1 cellular context compared by ENCODE assay signal in the genomic region with DNA sequence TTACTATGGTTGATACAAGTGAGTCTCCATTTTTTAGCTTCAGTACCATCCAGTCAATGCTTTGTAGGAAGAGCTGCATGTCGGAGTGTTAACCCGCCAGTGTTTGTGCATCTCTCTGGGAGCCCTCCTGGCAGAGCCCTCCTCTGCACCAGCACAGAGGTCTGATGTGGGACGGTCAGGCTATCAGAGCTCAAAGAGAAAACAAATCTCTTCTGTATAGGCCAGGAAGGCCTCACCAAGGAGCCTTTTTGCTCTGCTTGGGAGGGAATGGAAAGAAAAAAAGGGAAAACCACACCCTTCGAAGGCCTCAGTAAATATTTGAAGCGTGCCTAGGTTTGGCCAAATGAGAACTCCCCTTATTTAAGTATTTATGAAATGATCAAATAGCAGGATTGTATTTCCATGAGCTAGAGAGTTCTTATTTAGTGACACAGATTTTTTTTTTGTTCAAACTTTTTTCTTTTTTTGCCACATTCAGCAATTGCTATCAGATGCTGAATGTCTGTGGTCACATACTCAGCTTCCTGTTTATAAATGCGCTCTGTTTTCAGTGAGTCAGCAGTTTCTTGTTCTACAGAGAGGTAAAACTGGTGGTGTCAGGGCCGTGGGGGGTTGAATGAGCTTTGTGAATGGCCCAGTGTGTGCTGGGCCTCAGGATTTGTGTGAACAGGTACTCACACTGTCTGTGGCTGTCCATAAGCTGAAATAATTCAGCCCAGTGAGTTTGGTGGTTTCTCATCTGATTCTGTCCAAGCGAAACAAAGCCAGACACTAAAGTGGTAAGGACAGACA.
TF ChIP-seq lines count a peak whose summit lies in the region.

No MANE protein-coding gene starts in this region.

TF ChIP-seq in K562, 482 proteins besides CTCF, POLR2A, EP300 and RAD21 (continued from another document and continues in another):
- TF ChIP-seq, protein P1, sequence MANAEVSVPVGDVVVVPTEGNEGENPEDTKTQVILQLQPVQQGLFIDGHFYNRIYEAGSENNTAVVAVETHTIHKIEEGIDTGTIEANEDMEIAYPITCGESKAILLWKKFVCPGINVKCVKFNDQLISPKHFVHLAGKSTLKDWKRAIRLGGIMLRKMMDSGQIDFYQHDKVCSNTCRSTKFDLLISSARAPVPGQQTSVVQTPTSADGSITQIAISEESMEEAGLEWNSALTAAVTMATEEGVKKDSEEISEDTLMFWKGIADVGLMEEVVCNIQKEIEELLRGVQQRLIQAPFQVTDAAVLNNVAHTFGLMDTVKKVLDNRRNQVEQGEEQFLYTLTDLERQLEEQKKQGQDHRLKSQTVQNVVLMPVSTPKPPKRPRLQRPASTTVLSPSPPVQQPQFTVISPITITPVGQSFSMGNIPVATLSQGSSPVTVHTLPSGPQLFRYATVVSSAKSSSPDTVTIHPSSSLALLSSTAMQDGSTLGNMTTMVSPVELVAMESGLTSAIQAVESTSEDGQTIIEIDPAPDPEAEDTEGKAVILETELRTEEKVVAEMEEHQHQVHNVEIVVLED (CRISPR knock-in tag; IDR thresholded peaks at IDR 0.05), result no peak
- TF ChIP-seq ZNF239 (CRISPR knock-in tag; IDR thresholded peaks at IDR 0.05) (no peak; the same call in 1 of the 2 replicates), MTA2 (IDR thresholded peaks at IDR 0.05; ENCODE audit: low read depth) (peak; percentile 39), SNIP1 (IDR thresholded peaks at IDR 0.05; ENCODE audit: low read depth) (no peak), RCOR1 (IDR thresholded peaks at IDR 0.05; ENCODE audit: borderline replicate concordance in 1 of 2, low read depth in 2 of 2, low read length in 2 of 2) (peak in 1 of 2 experiments; percentile 90; a peak in 3 of 4 replicates), CHCHD3 (CRISPR knock-in tag; IDR thresholded peaks at IDR 0.05) (no peak), ZNF23 (CRISPR knock-in tag; IDR thresholded peaks at IDR 0.05) (no peak), PRPF4 (IDR thresholded peaks at IDR 0.05; ENCODE audit: insufficient read depth, low read depth, low read length, poor library complexity, severe bottlenecking) (no peak), SP2 (IDR thresholded peaks at IDR 0.05; ENCODE audit: extremely low read depth, low read depth, low read length, poor library complexity, severe bottlenecking) (no peak), SAFB (IDR thresholded peaks at IDR 0.05; ENCODE audit: borderline replicate concordance, low read depth, low read length) (no peak), DACH1 (IDR thresholded peaks at IDR 0.05; ENCODE audit: partially characterized antibody) (peak; percentile 13), ZNF354B (CRISPR knock-in tag; IDR thresholded peaks at IDR 0.05) (no peak), NRF1 (conservative IDR thresholded peaks at IDR 0.05 in 1 of 2, IDR thresholded peaks at IDR 0.05 in 1 of 2) (peak in 1 of 2 experiments; percentile 16; a peak in 1 of 4 replicates), NFE2 (IDR thresholded peaks at IDR 0.05; ENCODE audit: low read depth) (peak; percentile 99), SMARCB1 (IDR thresholded peaks at IDR 0.05; ENCODE audit: insufficient read length, low read depth) (no peak), KDM2B (CRISPR knock-in tag; IDR thresholded peaks at IDR 0.05) (no peak), ZFP36 (IDR thresholded peaks at IDR 0.05; ENCODE audit: low read depth, low read length, partially characterized antibody) (no peak), CSDE1 (IDR thresholded peaks at IDR 0.05) (no peak), ZNF124 (CRISPR knock-in tag; IDR thresholded peaks at IDR 0.05) (no peak), ZNF140 (CRISPR knock-in tag; IDR thresholded peaks at IDR 0.05) (no peak), CBX5 (IDR thresholded peaks at IDR 0.05; ENCODE audit: borderline replicate concordance, low read depth) (no peak), FOS (IDR thresholded peaks at IDR 0.05; ENCODE audit: extremely low read depth, insufficient read length) (no peak), FUS (optimal IDR thresholded peaks at IDR 0.05; ENCODE audit: low read depth, low read length) (no peak), ZNF263 (CRISPR knock-in tag; IDR thresholded peaks at IDR 0.05; ENCODE audit: borderline replicate concordance) (no peak), HNRNPLL (IDR thresholded peaks at IDR 0.05; ENCODE audit: low read depth, low read length, poor library complexity, severe bottlenecking) (no peak), POU5F1 (IDR thresholded peaks at IDR 0.05; ENCODE audit: borderline replicate concordance, low read depth, low read length, partially characterized antibody) (no peak), NELFE (IDR thresholded peaks at IDR 0.05; ENCODE audit: insufficient read depth, insufficient read length) (no peak), ZNF212 (CRISPR knock-in tag; IDR thresholded peaks at IDR 0.05) (no peak), EP400 (IDR thresholded peaks at IDR 0.05) (peak; percentile 65), ERF (CRISPR knock-in tag; IDR thresholded peaks at IDR 0.05) (peak; percentile 83; the same call in 1 of the 2 replicates), ZNF76 (CRISPR knock-in tag; IDR thresholded peaks at IDR 0.05; ENCODE audit: borderline replicate concordance) (no peak), EGR1 (conservative IDR thresholded peaks at IDR 0.05) (no peak), TSC22D4 (tag; IDR thresholded peaks at IDR 0.05) (no peak), PHF20 (IDR thresholded peaks at IDR 0.05; ENCODE audit: partially characterized antibody) (no peak), TRIM28 (IDR thresholded peaks at IDR 0.05) (peak; percentile 67; the same call in 1 of the 2 replicates), ARHGAP35 (IDR thresholded peaks at IDR 0.05; ENCODE audit: partially characterized antibody) (no peak), RBBP5 (IDR thresholded peaks at IDR 0.05; ENCODE audit: borderline replicate concordance, insufficient read depth, low read length, poor library complexity, severe bottlenecking) (peak; percentile 55), ZNF57 (CRISPR knock-in tag; IDR thresholded peaks at IDR 0.05) (no peak), IRF2 (CRISPR knock-in tag; IDR thresholded peaks at IDR 0.05) (no peak), TARDBP (IDR thresholded peaks at IDR 0.05) (no peak), L3MBTL2 (IDR thresholded peaks at IDR 0.05) (peak; percentile 87), NR2C2 (CRISPR knock-in tag; IDR thresholded peaks at IDR 0.05) (no peak), NR2C2 (tag; IDR thresholded peaks at IDR 0.05) (peak; percentile 44)
- TF ChIP-seq, protein P2, sequence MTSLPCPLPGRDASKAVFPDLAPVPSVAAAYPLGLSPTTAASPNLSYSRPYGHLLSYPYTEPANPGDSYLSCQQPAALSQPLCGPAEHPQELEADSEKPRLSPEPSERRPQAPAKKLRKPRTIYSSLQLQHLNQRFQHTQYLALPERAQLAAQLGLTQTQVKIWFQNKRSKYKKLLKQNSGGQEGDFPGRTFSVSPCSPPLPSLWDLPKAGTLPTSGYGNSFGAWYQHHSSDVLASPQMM (CRISPR knock-in tag; IDR thresholded peaks at IDR 0.05), result no peak
- TF ChIP-seq, protein P3, sequence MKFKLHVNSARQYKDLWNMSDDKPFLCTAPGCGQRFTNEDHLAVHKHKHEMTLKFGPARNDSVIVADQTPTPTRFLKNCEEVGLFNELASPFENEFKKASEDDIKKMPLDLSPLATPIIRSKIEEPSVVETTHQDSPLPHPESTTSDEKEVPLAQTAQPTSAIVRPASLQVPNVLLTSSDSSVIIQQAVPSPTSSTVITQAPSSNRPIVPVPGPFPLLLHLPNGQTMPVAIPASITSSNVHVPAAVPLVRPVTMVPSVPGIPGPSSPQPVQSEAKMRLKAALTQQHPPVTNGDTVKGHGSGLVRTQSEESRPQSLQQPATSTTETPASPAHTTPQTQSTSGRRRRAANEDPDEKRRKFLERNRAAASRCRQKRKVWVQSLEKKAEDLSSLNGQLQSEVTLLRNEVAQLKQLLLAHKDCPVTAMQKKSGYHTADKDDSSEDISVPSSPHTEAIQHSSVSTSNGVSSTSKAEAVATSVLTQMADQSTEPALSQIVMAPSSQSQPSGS (CRISPR knock-in tag; IDR thresholded peaks at IDR 0.05), result no peak
- TF ChIP-seq, protein P4, sequence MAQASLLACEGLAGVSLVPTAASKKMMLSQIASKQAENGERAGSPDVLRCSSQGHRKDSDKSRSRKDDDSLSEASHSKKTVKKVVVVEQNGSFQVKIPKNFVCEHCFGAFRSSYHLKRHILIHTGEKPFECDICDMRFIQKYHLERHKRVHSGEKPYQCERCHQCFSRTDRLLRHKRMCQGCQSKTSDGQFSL (CRISPR knock-in tag; IDR thresholded peaks at IDR 0.05), result 0 out of 2 replicates have a peak, but pooled peaks have one; percentile 17
- TF ChIP-seq, protein P4 (tag; IDR thresholded peaks at IDR 0.05), result no peak
- TF ChIP-seq, protein P5, sequence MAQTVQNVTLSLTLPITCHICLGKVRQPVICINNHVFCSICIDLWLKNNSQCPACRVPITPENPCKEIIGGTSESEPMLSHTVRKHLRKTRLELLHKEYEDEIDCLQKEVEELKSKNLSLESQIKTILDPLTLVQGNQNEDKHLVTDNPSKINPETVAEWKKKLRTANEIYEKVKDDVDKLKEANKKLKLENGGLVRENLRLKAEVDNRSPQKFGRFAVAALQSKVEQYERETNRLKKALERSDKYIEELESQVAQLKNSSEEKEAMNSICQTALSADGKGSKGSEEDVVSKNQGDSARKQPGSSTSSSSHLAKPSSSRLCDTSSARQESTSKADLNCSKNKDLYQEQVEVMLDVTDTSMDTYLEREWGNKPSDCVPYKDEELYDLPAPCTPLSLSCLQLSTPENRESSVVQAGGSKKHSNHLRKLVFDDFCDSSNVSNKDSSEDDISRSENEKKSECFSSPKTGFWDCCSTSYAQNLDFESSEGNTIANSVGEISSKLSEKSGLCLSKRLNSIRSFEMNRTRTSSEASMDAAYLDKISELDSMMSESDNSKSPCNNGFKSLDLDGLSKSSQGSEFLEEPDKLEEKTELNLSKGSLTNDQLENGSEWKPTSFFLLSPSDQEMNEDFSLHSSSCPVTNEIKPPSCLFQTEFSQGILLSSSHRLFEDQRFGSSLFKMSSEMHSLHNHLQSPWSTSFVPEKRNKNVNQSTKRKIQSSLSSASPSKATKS (CRISPR knock-in tag; IDR thresholded peaks at IDR 0.05), result no peak
- TF ChIP-seq, protein P6, sequence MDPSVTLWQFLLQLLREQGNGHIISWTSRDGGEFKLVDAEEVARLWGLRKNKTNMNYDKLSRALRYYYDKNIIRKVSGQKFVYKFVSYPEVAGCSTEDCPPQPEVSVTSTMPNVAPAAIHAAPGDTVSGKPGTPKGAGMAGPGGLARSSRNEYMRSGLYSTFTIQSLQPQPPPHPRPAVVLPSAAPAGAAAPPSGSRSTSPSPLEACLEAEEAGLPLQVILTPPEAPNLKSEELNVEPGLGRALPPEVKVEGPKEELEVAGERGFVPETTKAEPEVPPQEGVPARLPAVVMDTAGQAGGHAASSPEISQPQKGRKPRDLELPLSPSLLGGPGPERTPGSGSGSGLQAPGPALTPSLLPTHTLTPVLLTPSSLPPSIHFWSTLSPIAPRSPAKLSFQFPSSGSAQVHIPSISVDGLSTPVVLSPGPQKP (CRISPR knock-in tag; IDR thresholded peaks at IDR 0.05), result no peak
- TF ChIP-seq, protein P7, sequence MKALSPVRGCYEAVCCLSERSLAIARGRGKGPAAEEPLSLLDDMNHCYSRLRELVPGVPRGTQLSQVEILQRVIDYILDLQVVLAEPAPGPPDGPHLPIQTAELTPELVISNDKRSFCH (CRISPR knock-in tag; IDR thresholded peaks at IDR 0.05), result no peak
- TF ChIP-seq, protein P7 (tag; IDR thresholded peaks at IDR 0.05), result no peak
- TF ChIP-seq, protein P8, sequence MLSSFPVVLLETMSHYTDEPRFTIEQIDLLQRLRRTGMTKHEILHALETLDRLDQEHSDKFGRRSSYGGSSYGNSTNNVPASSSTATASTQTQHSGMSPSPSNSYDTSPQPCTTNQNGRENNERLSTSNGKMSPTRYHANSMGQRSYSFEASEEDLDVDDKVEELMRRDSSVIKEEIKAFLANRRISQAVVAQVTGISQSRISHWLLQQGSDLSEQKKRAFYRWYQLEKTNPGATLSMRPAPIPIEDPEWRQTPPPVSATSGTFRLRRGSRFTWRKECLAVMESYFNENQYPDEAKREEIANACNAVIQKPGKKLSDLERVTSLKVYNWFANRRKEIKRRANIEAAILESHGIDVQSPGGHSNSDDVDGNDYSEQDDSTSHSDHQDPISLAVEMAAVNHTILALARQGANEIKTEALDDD (IDR thresholded peaks at IDR 0.05), result no peak; the same call in 1 of the 2 replicates
- TF ChIP-seq, protein P9, sequence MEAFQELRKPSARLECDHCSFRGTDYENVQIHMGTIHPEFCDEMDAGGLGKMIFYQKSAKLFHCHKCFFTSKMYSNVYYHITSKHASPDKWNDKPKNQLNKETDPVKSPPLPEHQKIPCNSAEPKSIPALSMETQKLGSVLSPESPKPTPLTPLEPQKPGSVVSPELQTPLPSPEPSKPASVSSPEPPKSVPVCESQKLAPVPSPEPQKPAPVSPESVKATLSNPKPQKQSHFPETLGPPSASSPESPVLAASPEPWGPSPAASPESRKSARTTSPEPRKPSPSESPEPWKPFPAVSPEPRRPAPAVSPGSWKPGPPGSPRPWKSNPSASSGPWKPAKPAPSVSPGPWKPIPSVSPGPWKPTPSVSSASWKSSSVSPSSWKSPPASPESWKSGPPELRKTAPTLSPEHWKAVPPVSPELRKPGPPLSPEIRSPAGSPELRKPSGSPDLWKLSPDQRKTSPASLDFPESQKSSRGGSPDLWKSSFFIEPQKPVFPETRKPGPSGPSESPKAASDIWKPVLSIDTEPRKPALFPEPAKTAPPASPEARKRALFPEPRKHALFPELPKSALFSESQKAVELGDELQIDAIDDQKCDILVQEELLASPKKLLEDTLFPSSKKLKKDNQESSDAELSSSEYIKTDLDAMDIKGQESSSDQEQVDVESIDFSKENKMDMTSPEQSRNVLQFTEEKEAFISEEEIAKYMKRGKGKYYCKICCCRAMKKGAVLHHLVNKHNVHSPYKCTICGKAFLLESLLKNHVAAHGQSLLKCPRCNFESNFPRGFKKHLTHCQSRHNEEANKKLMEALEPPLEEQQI (IDR thresholded peaks at IDR 0.05), result no peak
- TF ChIP-seq, protein P10, sequence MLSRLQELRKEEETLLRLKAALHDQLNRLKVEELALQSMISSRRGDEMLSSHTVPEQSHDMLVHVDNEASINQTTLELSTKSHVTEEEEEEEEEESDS (CRISPR knock-in tag; IDR thresholded peaks at IDR 0.05), result no peak
- TF ChIP-seq, protein P11, sequence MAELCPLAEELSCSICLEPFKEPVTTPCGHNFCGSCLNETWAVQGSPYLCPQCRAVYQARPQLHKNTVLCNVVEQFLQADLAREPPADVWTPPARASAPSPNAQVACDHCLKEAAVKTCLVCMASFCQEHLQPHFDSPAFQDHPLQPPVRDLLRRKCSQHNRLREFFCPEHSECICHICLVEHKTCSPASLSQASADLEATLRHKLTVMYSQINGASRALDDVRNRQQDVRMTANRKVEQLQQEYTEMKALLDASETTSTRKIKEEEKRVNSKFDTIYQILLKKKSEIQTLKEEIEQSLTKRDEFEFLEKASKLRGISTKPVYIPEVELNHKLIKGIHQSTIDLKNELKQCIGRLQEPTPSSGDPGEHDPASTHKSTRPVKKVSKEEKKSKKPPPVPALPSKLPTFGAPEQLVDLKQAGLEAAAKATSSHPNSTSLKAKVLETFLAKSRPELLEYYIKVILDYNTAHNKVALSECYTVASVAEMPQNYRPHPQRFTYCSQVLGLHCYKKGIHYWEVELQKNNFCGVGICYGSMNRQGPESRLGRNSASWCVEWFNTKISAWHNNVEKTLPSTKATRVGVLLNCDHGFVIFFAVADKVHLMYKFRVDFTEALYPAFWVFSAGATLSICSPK (IDR thresholded peaks at IDR 0.05; ENCODE audit: borderline replicate concordance), result no peak
